8 cellular contexts compared by ENCODE assay signal in genomic region chr21:36203603-36203889, GRCh38. TPM values are rescaled to one million over a fixed set of nuclear protein-coding genes. Genes with fewer than 3 reads are reported as not detected.
A peak's percentile ranks its signal among the peaks of the same experiment; 100 is the strongest.
DNase-seq lines count a peak whose midpoint lies in the region; ATAC-seq and TF ChIP-seq lines count a peak whose summit lies in the region.

No MANE protein-coding gene starts in this region.

- no peaks in the 10 kb centered on the region for H3K27me3 Mint-ChIP-seq in activated naive CD8-positive, alpha-beta T cell treated with anti-CD3 and anti-CD28 coated beads, Interleukin-2, amount 50 U/mL, for 24 hours
- no peaks in the 10 kb centered on the region for H3K27me3 Mint-ChIP-seq in natural killer cell treated with Interleukin-12 subunit alpha and Interleukin-12 subunit beta and Interleukin-15 and Interleukin-18, amount 100 ng/mL, for 72 hours
- no peaks in the 10 kb centered on the region for H3K27me3 Mint-ChIP-seq in neural progenitor cell (ENCODE audit: insufficient read depth, low read depth)

- TF ChIP-seq CTCF in neural progenitor cell (IDR thresholded peaks at IDR 0.05), result no peak

- H3K36me3 Mint-ChIP-seq in activated naive CD8-positive, alpha-beta T cell treated with anti-CD3 and anti-CD28 coated beads, Interleukin-2, amount 50 U/mL, for 24 hours (ENCODE audit: low read depth), result peaks cover 15% of the 10 kb centered on the region
- H3K36me3 Mint-ChIP-seq in natural killer cell treated with Interleukin-12 subunit alpha and Interleukin-12 subunit beta and Interleukin-15 and Interleukin-18, amount 100 ng/mL, for 72 hours, result no peaks in the 10 kb centered on the region
- H3K36me3 Mint-ChIP-seq in neural progenitor cell, result peaks cover 4% of the 10 kb centered on the region

- H3K27me3 ChIP-seq in neural progenitor cell, result no peaks in the 10 kb centered on the region

- H3K27ac ChIP-seq in neural progenitor cell, result no peak overlapping the region

- no peaks in the 10 kb centered on the region for H3K9me3 ChIP-seq in neural progenitor cell (ENCODE audit: low read depth)

- H3K4me1 Mint-ChIP-seq in activated naive CD8-positive, alpha-beta T cell treated with anti-CD3 and anti-CD28 coated beads, Interleukin-2, amount 50 U/mL, for 24 hours, result peaks cover 27% of the 10 kb centered on the region
- H3K4me1 Mint-ChIP-seq in natural killer cell treated with Interleukin-12 subunit alpha and Interleukin-12 subunit beta and Interleukin-15 and Interleukin-18, amount 100 ng/mL, for 72 hours (ENCODE audit: low read depth in 2 of 2), result peaks cover 8 to 13% of the 10 kb centered on the region in 2 donors
- H3K4me1 Mint-ChIP-seq in neural progenitor cell, result peaks cover 9% of the 10 kb centered on the region

- H3K4me1 ChIP-seq in neural progenitor cell, result no peaks in the 10 kb centered on the region

- H2AFZ ChIP-seq in neural progenitor cell (replicated peaks), result no peak overlapping the region

- H3K9ac ChIP-seq in neural progenitor cell, result no peak overlapping the region

- H3K4me3 ChIP-seq in neural progenitor cell, result no peak overlapping the region

- H3F3A ChIP-seq in neural progenitor cell (ENCODE audit: low read depth), result no peaks in the 10 kb centered on the region

- no peaks in the 10 kb centered on the region for H3K79me2 ChIP-seq in neural progenitor cell (ENCODE audit: low read depth)

- H3K4me2 ChIP-seq in neural progenitor cell, result no peak overlapping the region

- H3K9me3 Mint-ChIP-seq in activated naive CD8-positive, alpha-beta T cell treated with anti-CD3 and anti-CD28 coated beads, Interleukin-2, amount 50 U/mL, for 24 hours, result no peaks in the 10 kb centered on the region
- H3K9me3 Mint-ChIP-seq in natural killer cell treated with Interleukin-12 subunit alpha and Interleukin-12 subunit beta and Interleukin-15 and Interleukin-18, amount 100 ng/mL, for 72 hours, result no peaks in the 10 kb centered on the region
- H3K9me3 Mint-ChIP-seq in neural progenitor cell, result no peaks in the 10 kb centered on the region

- H3K36me3 ChIP-seq in neural progenitor cell, result no peaks in the 10 kb centered on the region

- DNase-seq in ELR (ENCODE audit: low read depth) (peak; percentile 95), LoVo (ENCODE audit: low spot score) (peak; percentile 65), NCI-H2081 (lab: John Stamatoyannopoulos, UW) (no peak), neural progenitor cell (ENCODE audit: low spot score) (no peak), NCI-H748 (lab: John Stamatoyannopoulos, UW; ENCODE audit: unreplicated experiment) (no peak), DMS153 (lab: John Stamatoyannopoulos, UW) (no peak)
- peak; percentile 48 for DNase-seq in activated naive CD8-positive, alpha-beta T cell treated with anti-CD3 and anti-CD28 coated beads, Interleukin-2, amount 50 U/mL, for 24 hours
- DNase-seq in natural killer cell treated with Interleukin-12 subunit alpha and Interleukin-12 subunit beta and Interleukin-15 and Interleukin-18, amount 100 ng/mL, for 72 hours (ENCODE audit: low spot score), result no peak

- no peaks in the 10 kb centered on the region for H4K20me1 ChIP-seq in neural progenitor cell (ENCODE audit: low read depth)

- H3K27ac Mint-ChIP-seq in activated naive CD8-positive, alpha-beta T cell treated with anti-CD3 and anti-CD28 coated beads, Interleukin-2, amount 50 U/mL, for 24 hours, result no peak overlapping the region
- H3K27ac Mint-ChIP-seq in natural killer cell treated with Interleukin-12 subunit alpha and Interleukin-12 subunit beta and Interleukin-15 and Interleukin-18, amount 100 ng/mL, for 72 hours, result no peak overlapping the region
- no peak overlapping the region for H3K27ac Mint-ChIP-seq in neural progenitor cell

- ATAC-seq in activated naive CD8-positive, alpha-beta T cell treated with anti-CD3 and anti-CD28 coated beads, Interleukin-2, amount 50 U/mL, for 24 hours, result peak; percentile 95
- ATAC-seq in natural killer cell treated with Interleukin-12 subunit alpha and Interleukin-12 subunit beta and Interleukin-15 and Interleukin-18, amount 100 ng/mL, for 72 hours, result peak; percentile 64 to 80

- H3K4me3 Mint-ChIP-seq in activated naive CD8-positive, alpha-beta T cell treated with anti-CD3 and anti-CD28 coated beads, Interleukin-2, amount 50 U/mL, for 24 hours, result no peak overlapping the region
- no peak overlapping the region for H3K4me3 Mint-ChIP-seq in natural killer cell treated with Interleukin-12 subunit alpha and Interleukin-12 subunit beta and Interleukin-15 and Interleukin-18, amount 100 ng/mL, for 72 hours
- H3K4me3 Mint-ChIP-seq in neural progenitor cell, result no peak overlapping the region

RNA-seq across cellular contexts. Expression of gene DOP1B, which starts 46.9 kb away (rescaled TPM):
- 10 to 100 TPM in 1 of 2 donors, 1 to 10 TPM in 1; 8.9 to 16.3 TPM for total RNA-seq in natural killer cell treated with Interleukin-12 subunit alpha and Interleukin-12 subunit beta and Interleukin-15 and Interleukin-18, amount 100 ng/mL, for 72 hours
- 9.9 and 10.7 TPM in 2 replicates for total RNA-seq in neural progenitor cell (ENCODE audit: low replicate concordance)

Comparison
In these comparisons a context has a peak if more than half of its experiments do, and no peak if none do; other contexts are left out.
1. DNase-seq: peak in ELR (single experiment), LoVo (single experiment) and activated naive CD8-positive, alpha-beta T cell treated with anti-CD3 and anti-CD28 coated beads, Interleukin-2, amount 50 U/mL, for 24 hours (single experiment); none in natural killer cell treated with Interleukin-12 subunit alpha and Interleukin-12 subunit beta and Interleukin-15 and Interleukin-18, amount 100 ng/mL, for 72 hours (single experiment), NCI-H2081 (0 of 2), neural progenitor cell (single experiment), NCI-H748 (single experiment) and DMS153 (single experiment).